In the genomic region with DNA sequence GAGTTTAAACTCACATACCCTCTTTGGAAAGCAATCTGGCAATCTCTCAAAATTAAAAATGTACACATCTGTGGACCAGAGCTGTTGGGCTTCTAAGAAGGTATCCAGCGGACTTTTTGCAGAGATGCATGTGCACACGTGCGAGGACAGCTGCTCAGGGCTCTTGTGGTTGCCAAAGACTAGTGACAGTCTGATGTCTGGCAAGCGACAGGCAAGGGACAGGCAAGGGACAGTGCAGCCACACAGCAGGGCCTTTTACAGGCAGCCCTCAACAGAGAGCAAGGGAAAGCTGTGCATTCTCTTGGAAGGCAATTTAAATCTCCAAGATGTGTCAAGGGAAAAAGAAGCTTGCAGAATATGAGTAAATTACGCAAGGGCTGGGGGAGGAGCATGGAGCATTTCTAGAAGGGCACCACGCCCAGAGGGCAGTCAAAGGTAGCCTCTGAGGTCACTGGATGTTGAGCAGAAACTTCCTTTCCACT, we compare ENCODE assay signal across 10 cellular contexts. TPM values are rescaled to one million over a fixed set of nuclear protein-coding genes. Genes with fewer than 3 reads are reported as not detected.
DNase-seq lines count a peak whose midpoint lies in the region; ATAC-seq and TF ChIP-seq lines count a peak whose summit lies in the region.
"Had no signal": no experiment of that assay in that cellular context is flagged by ENCODE, and none has a peak within 500 bp of the region (broad histone marks: within the 10 kb centered on the region; RNA-seq: fewer than 3 reads in every experiment).

No MANE protein-coding gene starts in this region.

- ATAC-seq in gastroesophageal sphincter (peak; percentile 35), GM21737 (IDR thresholded peaks at IDR 0.05; ENCODE audit: unreplicated experiment) (no peak), HG03025 (IDR thresholded peaks at IDR 0.05; ENCODE audit: low FRiP score, unreplicated experiment) (no peak), GM21526 (IDR thresholded peaks at IDR 0.05; ENCODE audit: low FRiP score, unreplicated experiment) (no peak)

- no peak overlapping the region for H3K4me3 ChIP-seq in H7 (ENCODE audit: insufficient read depth, low read depth, low read length)
- H3K4me3 ChIP-seq in SJSA1, result no peak overlapping the region
- H3K4me3 ChIP-seq in gastroesophageal sphincter, result no peak overlapping the region

- H3K27me3 ChIP-seq in H7 (ENCODE audit: control insufficient read depth, insufficient read depth, low read length) (no peaks in the 10 kb centered on the region), SJSA1 (replicated peaks) (no peaks in the 10 kb centered on the region), gastroesophageal sphincter (no peaks in the 10 kb centered on the region)

- TF ChIP-seq CTCF in gastroesophageal sphincter (IDR thresholded peaks at IDR 0.05), result no peak

- TF ChIP-seq POLR2A in gastroesophageal sphincter (IDR thresholded peaks at IDR 0.05), result no peak

- TF ChIP-seq EP300 in gastroesophageal sphincter (IDR thresholded peaks at IDR 0.05), result no peak

- no peaks in the 10 kb centered on the region; the same call in 1 of the 2 replicates for H3K36me3 ChIP-seq in H7 (replicated peaks; ENCODE audit: control insufficient read depth, insufficient read depth, low read length)
- H3K36me3 ChIP-seq in SJSA1, result peaks cover 63% of the 10 kb centered on the region
- no peaks in the 10 kb centered on the region for H3K36me3 ChIP-seq in gastroesophageal sphincter

- H3K9me3 ChIP-seq in SJSA1 (replicated peaks), result no peaks in the 10 kb centered on the region
- H3K9me3 ChIP-seq in gastroesophageal sphincter, result no peaks in the 10 kb centered on the region

- H3K4me1 ChIP-seq in SJSA1 (replicated peaks), result peaks cover 54% of the 10 kb centered on the region
- peaks cover 0 to 44% (median 8%) of the 10 kb centered on the region in 3 donors for H3K4me1 ChIP-seq in gastroesophageal sphincter

- H3K27ac ChIP-seq in SJSA1 (peak overlapping the region; percentile 27; the same call in 1 of the 2 replicates), gastroesophageal sphincter (no peak overlapping the region)

- WGBS in gastroesophageal sphincter (ENCODE audit: low coverage in 1 of 2), 2 donors, result 56 to 58% methylated on average over 4 to 5 of the region's 6 CpGs

- peak; percentile 71 for DNase-seq in H7
- peak in 1 of 2 experiments; percentile 29 for DNase-seq in SJSA1 (ENCODE audit: low read depth in 1 of 2, low spot score in 2 of 2)
- peak; percentile 43 for DNase-seq in retina
- no peak for DNase-seq in COR-L47 (lab: John Stamatoyannopoulos, UW)
- DNase-seq: DND-41, T-helper 2 cell had no signal

RNA-seq across cellular contexts. Expression of gene GFPT2, which starts 9.2 kb away (rescaled TPM):
- total RNA-seq in H7 (2014; rRNA removed; shearing (Covaris generic)), result 91.6 and 125 TPM in 2 replicates
- total RNA-seq in SJSA1 (2014; rRNA removed; shearing (Covaris generic)), result 125 and 138 TPM in 2 replicates
- 10 to 100 TPM; 28.7 to 94.1 (median 34.1) TPM for total RNA-seq in gastroesophageal sphincter

RNA-seq across cellular contexts. Expression of gene MAPK9, which starts 52.0 kb away (rescaled TPM):
- 28.5 and 43.8 TPM in 2 replicates for total RNA-seq in H7 (2014; rRNA removed; shearing (Covaris generic))
- total RNA-seq in SJSA1 (2014; rRNA removed; shearing (Covaris generic)), result 44.9 and 82.1 TPM in 2 replicates
- 10 to 100 TPM; 25.7 to 43.7 (median 35.7) TPM for total RNA-seq in gastroesophageal sphincter
